Comparison of ENCODE assay signal across 1 cellular context in the genomic region with DNA sequence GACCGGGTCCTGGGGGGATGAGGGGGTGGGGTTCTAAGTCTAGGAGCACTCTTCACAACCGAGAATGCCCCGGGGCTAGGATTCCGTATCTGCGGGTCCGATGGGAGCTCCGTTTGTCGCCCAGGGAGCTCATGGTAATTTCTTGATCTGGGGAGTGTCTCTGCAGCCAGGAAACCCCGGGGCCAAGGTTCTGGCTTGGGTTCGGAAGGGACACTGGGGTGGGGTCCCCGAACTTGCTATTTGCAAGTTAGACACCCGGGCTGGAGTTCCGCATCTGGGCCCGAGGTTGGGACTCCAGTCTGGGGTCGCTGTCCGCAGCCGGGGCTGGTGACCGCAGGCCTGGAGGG.
TF ChIP-seq lines count a peak whose summit lies in the region.

No MANE protein-coding gene starts in this region.

TF ChIP-seq in GM23338, 12 proteins besides CTCF, POLR2A, EP300 and RAD21 (continued from another document):
- TF ChIP-seq, protein P1, sequence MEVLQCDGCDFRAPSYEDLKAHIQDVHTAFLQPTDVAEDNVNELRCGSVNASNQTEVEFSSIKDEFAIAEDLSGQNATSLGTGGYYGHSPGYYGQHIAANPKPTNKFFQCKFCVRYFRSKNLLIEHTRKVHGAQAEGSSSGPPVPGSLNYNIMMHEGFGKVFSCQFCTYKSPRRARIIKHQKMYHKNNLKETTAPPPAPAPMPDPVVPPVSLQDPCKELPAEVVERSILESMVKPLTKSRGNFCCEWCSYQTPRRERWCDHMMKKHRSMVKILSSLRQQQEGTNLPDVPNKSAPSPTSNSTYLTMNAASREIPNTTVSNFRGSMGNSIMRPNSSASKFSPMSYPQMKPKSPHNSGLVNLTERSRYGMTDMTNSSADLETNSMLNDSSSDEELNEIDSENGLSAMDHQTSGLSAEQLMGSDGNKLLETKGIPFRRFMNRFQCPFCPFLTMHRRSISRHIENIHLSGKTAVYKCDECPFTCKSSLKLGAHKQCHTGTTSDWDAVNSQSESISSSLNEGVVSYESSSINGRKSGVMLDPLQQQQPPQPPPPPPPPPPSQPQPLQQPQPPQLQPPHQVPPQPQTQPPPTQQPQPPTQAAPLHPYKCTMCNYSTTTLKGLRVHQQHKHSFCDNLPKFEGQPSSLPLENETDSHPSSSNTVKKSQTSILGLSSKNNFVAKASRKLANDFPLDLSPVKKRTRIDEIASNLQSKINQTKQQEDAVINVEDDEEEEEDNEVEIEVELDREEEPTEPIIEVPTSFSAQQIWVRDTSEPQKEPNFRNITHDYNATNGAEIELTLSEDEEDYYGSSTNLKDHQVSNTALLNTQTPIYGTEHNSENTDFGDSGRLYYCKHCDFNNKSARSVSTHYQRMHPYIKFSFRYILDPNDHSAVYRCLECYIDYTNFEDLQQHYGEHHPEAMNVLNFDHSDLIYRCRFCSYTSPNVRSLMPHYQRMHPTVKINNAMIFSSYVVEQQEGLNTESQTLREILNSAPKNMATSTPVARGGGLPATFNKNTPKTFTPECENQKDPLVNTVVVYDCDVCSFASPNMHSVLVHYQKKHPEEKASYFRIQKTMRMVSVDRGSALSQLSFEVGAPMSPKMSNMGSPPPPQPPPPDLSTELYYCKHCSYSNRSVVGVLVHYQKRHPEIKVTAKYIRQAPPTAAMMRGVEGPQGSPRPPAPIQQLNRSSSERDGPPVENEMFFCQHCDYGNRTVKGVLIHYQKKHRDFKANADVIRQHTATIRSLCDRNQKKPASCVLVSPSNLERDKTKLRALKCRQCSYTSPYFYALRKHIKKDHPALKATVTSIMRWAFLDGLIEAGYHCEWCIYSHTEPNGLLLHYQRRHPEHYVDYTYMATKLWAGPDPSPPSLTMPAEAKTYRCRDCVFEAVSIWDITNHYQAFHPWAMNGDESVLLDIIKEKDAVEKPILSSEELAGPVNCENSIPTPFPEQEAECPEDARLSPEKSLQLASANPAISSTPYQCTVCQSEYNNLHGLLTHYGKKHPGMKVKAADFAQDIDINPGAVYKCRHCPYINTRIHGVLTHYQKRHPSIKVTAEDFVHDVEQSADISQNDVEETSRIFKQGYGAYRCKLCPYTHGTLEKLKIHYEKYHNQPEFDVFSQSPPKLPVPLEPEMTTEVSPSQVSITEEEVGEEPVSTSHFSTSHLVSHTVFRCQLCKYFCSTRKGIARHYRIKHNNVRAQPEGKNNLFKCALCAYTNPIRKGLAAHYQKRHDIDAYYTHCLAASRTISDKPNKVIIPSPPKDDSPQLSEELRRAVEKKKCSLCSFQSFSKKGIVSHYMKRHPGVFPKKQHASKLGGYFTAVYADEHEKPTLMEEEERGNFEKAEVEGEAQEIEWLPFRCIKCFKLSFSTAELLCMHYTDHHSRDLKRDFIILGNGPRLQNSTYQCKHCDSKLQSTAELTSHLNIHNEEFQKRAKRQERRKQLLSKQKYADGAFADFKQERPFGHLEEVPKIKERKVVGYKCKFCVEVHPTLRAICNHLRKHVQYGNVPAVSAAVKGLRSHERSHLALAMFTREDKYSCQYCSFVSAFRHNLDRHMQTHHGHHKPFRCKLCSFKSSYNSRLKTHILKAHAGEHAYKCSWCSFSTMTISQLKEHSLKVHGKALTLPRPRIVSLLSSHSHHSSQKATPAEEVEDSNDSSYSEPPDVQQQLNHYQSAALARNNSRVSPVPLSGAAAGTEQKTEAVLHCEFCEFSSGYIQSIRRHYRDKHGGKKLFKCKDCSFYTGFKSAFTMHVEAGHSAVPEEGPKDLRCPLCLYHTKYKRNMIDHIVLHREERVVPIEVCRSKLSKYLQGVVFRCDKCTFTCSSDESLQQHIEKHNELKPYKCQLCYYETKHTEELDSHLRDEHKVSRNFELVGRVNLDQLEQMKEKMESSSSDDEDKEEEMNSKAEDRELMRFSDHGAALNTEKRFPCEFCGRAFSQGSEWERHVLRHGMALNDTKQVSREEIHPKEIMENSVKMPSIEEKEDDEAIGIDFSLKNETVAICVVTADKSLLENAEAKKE (CRISPR knock-in tag; IDR thresholded peaks at IDR 0.05) = no peak
- TF ChIP-seq NANOG (IDR thresholded peaks at IDR 0.05; ENCODE audit: borderline replicate concordance) = no peak
- no peak for TF ChIP-seq JUNB (IDR thresholded peaks at IDR 0.05; ENCODE audit: unreplicated experiment)
- no peak for TF ChIP-seq CREB1 (CRISPR knock-in tag; IDR thresholded peaks at IDR 0.05; ENCODE audit: low read depth)
- TF ChIP-seq, protein P2, sequence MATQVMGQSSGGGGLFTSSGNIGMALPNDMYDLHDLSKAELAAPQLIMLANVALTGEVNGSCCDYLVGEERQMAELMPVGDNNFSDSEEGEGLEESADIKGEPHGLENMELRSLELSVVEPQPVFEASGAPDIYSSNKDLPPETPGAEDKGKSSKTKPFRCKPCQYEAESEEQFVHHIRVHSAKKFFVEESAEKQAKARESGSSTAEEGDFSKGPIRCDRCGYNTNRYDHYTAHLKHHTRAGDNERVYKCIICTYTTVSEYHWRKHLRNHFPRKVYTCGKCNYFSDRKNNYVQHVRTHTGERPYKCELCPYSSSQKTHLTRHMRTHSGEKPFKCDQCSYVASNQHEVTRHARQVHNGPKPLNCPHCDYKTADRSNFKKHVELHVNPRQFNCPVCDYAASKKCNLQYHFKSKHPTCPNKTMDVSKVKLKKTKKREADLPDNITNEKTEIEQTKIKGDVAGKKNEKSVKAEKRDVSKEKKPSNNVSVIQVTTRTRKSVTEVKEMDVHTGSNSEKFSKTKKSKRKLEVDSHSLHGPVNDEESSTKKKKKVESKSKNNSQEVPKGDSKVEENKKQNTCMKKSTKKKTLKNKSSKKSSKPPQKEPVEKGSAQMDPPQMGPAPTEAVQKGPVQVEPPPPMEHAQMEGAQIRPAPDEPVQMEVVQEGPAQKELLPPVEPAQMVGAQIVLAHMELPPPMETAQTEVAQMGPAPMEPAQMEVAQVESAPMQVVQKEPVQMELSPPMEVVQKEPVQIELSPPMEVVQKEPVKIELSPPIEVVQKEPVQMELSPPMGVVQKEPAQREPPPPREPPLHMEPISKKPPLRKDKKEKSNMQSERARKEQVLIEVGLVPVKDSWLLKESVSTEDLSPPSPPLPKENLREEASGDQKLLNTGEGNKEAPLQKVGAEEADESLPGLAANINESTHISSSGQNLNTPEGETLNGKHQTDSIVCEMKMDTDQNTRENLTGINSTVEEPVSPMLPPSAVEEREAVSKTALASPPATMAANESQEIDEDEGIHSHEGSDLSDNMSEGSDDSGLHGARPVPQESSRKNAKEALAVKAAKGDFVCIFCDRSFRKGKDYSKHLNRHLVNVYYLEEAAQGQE (IDR thresholded peaks at IDR 0.05; ENCODE audit: unreplicated experiment) = no peak
- TF ChIP-seq ZNF114 (CRISPR knock-in tag; IDR thresholded peaks at IDR 0.05) = no peak
- TF ChIP-seq, protein P3, sequence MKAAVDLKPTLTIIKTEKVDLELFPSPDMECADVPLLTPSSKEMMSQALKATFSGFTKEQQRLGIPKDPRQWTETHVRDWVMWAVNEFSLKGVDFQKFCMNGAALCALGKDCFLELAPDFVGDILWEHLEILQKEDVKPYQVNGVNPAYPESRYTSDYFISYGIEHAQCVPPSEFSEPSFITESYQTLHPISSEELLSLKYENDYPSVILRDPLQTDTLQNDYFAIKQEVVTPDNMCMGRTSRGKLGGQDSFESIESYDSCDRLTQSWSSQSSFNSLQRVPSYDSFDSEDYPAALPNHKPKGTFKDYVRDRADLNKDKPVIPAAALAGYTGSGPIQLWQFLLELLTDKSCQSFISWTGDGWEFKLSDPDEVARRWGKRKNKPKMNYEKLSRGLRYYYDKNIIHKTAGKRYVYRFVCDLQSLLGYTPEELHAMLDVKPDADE (IDR thresholded peaks at IDR 0.05) = no peak
- TF ChIP-seq ZNF331 (CRISPR knock-in tag; IDR thresholded peaks at IDR 0.05; ENCODE audit: low read depth) = no peak
- TF ChIP-seq STAT1 (IDR thresholded peaks at IDR 0.05; ENCODE audit: unreplicated experiment) = no peak
- no peak for TF ChIP-seq POLR2AphosphoS5 (IDR thresholded peaks at IDR 0.05; ENCODE audit: low read depth)
- TF ChIP-seq EZH2phosphoT487 (IDR thresholded peaks at IDR 0.05; ENCODE audit: unreplicated experiment) = no peak
